Comparison of ENCODE assay signal across 6 cellular contexts in genomic region chr17:44069974-44070454, GRCh38.
DNase-seq lines count a peak whose midpoint lies in the region.

No MANE protein-coding gene starts in this region.

- peak; percentile 20 for DNase-seq in activated CD4-positive, alpha-beta T cell treated with anti-CD3 and anti-CD28 coated beads for 48 hours
- no peak for DNase-seq in activated CD4-positive, alpha-beta T cell treated with anti-CD3 and anti-CD28 coated beads, Interleukin-2, amount 50 U/mL, for 4 hours
- DNase-seq in activated CD4-positive, alpha-beta T cell treated with anti-CD3 and anti-CD28 coated beads, Interleukin-2, amount 50 U/mL, for 48 hours: peak; percentile 9 to 27
- DNase-seq in left kidney (ENCODE audit: low read depth, low spot score) (peak; percentile 59), midbrain (lab: John Stamatoyannopoulos, UW) (no peak)
- no peak for DNase-seq in stimulated activated CD8-positive, alpha-beta memory T cell treated with anti-CD3 and anti-CD28 coated beads, Interleukin-4, amount 100 ng/mL, for 48 hours

Comparison
In these comparisons a context has a peak if more than half of its experiments do, and no peak if none do; other contexts are left out.
1. DNase-seq: peak in activated CD4-positive, alpha-beta T cell treated with anti-CD3 and anti-CD28 coated beads for 48 hours (single experiment), activated CD4-positive, alpha-beta T cell treated with anti-CD3 and anti-CD28 coated beads, Interleukin-2, amount 50 U/mL, for 48 hours (2 of 2) and left kidney (single experiment); none in activated CD4-positive, alpha-beta T cell treated with anti-CD3 and anti-CD28 coated beads, Interleukin-2, amount 50 U/mL, for 4 hours (0 of 2), midbrain (single experiment) and stimulated activated CD8-positive, alpha-beta memory T cell treated with anti-CD3 and anti-CD28 coated beads, Interleukin-4, amount 100 ng/mL, for 48 hours (single experiment).